In genomic region chr11:94803491-94803890, GRCh38 we compare ENCODE assay signal across 1 cellular context.
TF ChIP-seq lines count a peak whose summit lies in the region.

No MANE protein-coding gene starts in this region.

TF ChIP-seq in IMR-90, 13 proteins besides CTCF, POLR2A, EP300 and RAD21:
- TF ChIP-seq FOS (IDR thresholded peaks at IDR 0.05; ENCODE audit: low read depth, low read length) = no peak
- peak; percentile 88 for TF ChIP-seq CEBPB (IDR thresholded peaks at IDR 0.05; ENCODE audit: low read depth, low read length)
